Comparison of ENCODE assay signal across 1 cellular context in genomic region chr11:75768112-75768908, GRCh38.
TF ChIP-seq lines count a peak whose summit lies in the region.

Gene DGAT2 (plus strand): TSS chr11:75768778. CDS start chr11:75768992, 214 bp downstream.

TF ChIP-seq in GM12878, 131 proteins besides CTCF, POLR2A, EP300 and RAD21 (continued from another document and continues in another):
- no peak for TF ChIP-seq EGR1 (IDR thresholded peaks at IDR 0.05; ENCODE audit: borderline replicate concordance in 1 of 2, low read depth in 2 of 2, low read length in 2 of 2)
- peak; percentile 94 for TF ChIP-seq LARP7 (IDR thresholded peaks at IDR 0.05)
- TF ChIP-seq CBX5 (IDR thresholded peaks at IDR 0.05; ENCODE audit: low read depth): no peak
- no peak for TF ChIP-seq ESRRA (IDR thresholded peaks at IDR 0.05; ENCODE audit: low read length)
- TF ChIP-seq ZBED1 (IDR thresholded peaks at IDR 0.05; ENCODE audit: borderline replicate concordance): no peak
- no peak for TF ChIP-seq SMAD1 (IDR thresholded peaks at IDR 0.05; ENCODE audit: low read depth, partially characterized antibody)
- TF ChIP-seq SREBF2 (IDR thresholded peaks at IDR 0.05; ENCODE audit: low read length): no peak
- TF ChIP-seq WRNIP1 (IDR thresholded peaks at IDR 0.05; ENCODE audit: borderline replicate concordance, low read depth, low read length): no peak
- TF ChIP-seq, protein P1, sequence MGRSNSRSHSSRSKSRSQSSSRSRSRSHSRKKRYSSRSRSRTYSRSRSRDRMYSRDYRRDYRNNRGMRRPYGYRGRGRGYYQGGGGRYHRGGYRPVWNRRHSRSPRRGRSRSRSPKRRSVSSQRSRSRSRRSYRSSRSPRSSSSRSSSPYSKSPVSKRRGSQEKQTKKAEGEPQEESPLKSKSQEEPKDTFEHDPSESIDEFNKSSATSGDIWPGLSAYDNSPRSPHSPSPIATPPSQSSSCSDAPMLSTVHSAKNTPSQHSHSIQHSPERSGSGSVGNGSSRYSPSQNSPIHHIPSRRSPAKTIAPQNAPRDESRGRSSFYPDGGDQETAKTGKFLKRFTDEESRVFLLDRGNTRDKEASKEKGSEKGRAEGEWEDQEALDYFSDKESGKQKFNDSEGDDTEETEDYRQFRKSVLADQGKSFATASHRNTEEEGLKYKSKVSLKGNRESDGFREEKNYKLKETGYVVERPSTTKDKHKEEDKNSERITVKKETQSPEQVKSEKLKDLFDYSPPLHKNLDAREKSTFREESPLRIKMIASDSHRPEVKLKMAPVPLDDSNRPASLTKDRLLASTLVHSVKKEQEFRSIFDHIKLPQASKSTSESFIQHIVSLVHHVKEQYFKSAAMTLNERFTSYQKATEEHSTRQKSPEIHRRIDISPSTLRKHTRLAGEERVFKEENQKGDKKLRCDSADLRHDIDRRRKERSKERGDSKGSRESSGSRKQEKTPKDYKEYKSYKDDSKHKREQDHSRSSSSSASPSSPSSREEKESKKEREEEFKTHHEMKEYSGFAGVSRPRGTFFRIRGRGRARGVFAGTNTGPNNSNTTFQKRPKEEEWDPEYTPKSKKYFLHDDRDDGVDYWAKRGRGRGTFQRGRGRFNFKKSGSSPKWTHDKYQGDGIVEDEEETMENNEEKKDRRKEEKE (IDR thresholded peaks at IDR 0.05): peak; percentile 99
- TF ChIP-seq ZNF24 (IDR thresholded peaks at IDR 0.05): no peak
- peak; percentile 97 for TF ChIP-seq RELA (IDR thresholded peaks at IDR 0.05; ENCODE audit: borderline replicate concordance, partially characterized antibody)
- no peak for TF ChIP-seq SUPT20H (IDR thresholded peaks at IDR 0.05; ENCODE audit: borderline replicate concordance, control insufficient read depth, low read depth, low read length)
- TF ChIP-seq ZNF622 (IDR thresholded peaks at IDR 0.05): no peak
- TF ChIP-seq, protein P2, sequence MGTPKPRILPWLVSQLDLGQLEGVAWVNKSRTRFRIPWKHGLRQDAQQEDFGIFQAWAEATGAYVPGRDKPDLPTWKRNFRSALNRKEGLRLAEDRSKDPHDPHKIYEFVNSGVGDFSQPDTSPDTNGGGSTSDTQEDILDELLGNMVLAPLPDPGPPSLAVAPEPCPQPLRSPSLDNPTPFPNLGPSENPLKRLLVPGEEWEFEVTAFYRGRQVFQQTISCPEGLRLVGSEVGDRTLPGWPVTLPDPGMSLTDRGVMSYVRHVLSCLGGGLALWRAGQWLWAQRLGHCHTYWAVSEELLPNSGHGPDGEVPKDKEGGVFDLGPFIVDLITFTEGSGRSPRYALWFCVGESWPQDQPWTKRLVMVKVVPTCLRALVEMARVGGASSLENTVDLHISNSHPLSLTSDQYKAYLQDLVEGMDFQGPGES (IDR thresholded peaks at IDR 0.05): 0 out of 2 replicates have a peak, but pooled peaks have one; percentile 5
- no peak for TF ChIP-seq RBBP5 (conservative IDR thresholded peaks at IDR 0.05)
- TF ChIP-seq USF1 (IDR thresholded peaks at IDR 0.05; ENCODE audit: borderline replicate concordance, extremely low read length, insufficient read depth, low read depth, low read length): peak; percentile 51
- TF ChIP-seq RUNX3 (IDR thresholded peaks at IDR 0.05; ENCODE audit: low read length): peak; percentile 57; the same call in 1 of the 2 replicates
- TF ChIP-seq ZBTB40 (IDR thresholded peaks at IDR 0.05; ENCODE audit: borderline replicate concordance): no peak; the same call in 1 of the 2 replicates
- TF ChIP-seq RAD51 (IDR thresholded peaks at IDR 0.05): peak; percentile 62
- TF ChIP-seq, protein P3, sequence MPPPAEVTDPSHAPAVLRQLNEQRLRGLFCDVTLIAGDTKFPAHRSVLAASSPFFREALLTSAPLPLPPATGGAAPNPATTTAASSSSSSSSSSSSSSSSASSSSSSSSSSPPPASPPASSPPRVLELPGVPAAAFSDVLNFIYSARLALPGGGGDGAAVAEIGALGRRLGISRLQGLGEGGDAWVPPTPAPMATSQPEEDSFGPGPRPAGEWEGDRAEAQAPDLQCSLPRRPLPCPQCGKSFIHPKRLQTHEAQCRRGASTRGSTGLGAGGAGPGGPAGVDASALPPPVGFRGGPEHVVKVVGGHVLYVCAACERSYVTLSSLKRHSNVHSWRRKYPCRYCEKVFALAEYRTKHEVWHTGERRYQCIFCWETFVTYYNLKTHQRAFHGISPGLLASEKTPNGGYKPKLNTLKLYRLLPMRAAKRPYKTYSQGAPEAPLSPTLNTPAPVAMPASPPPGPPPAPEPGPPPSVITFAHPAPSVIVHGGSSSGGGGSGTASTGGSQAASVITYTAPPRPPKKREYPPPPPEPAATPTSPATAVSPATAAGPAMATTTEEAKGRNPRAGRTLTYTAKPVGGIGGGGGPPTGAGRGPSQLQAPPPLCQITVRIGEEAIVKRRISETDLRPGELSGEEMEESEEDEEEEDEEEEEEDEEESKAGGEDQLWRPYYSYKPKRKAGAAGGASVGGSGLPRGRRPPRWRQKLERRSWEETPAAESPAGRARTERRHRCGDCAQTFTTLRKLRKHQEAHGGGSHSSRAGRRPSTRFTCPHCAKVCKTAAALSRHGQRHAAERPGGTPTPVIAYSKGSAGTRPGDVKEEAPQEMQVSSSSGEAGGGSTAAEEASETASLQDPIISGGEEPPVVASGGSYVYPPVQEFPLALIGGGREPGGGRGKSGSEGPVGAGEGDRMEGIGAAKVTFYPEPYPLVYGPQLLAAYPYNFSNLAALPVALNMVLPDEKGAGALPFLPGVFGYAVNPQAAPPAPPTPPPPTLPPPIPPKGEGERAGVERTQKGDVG (CRISPR knock-in tag; IDR thresholded peaks at IDR 0.05): no peak
- no peak for TF ChIP-seq CEBPB (IDR thresholded peaks at IDR 0.05; ENCODE audit: borderline replicate concordance in 1 of 2, low read depth in 2 of 2, low read length in 2 of 2)
- no peak for TF ChIP-seq HDAC6 (IDR thresholded peaks at IDR 0.05; ENCODE audit: unreplicated experiment)
- TF ChIP-seq EED (IDR thresholded peaks at IDR 0.05; ENCODE audit: low read depth): no peak
- no peak for TF ChIP-seq IRF4 (IDR thresholded peaks at IDR 0.05; ENCODE audit: low read depth, low read length)
- TF ChIP-seq MYC (IDR thresholded peaks at IDR 0.05; ENCODE audit: insufficient read depth, insufficient read length, insufficient replicate concordance, low read length, severe bottlenecking): peak; percentile 68
- no peak for TF ChIP-seq ASH2L (IDR thresholded peaks at IDR 0.05; ENCODE audit: borderline replicate concordance, low read depth)
- TF ChIP-seq SRF (IDR thresholded peaks at IDR 0.05; ENCODE audit: low read depth in 2 of 2, low read length in 2 of 2): no peak
- no peak for TF ChIP-seq KAT2A (conservative IDR thresholded peaks at IDR 0.05; ENCODE audit: control insufficient read depth, low read depth, low read length)
- no peak for TF ChIP-seq YBX1 (IDR thresholded peaks at IDR 0.05)
- TF ChIP-seq FOS (IDR thresholded peaks at IDR 0.05; ENCODE audit: borderline replicate concordance, extremely low read depth, insufficient read length): no peak
- peak in 1 of 2 experiments; percentile 22; a peak in 1 of 4 replicates for TF ChIP-seq IKZF2 (IDR thresholded peaks at IDR 0.05)
- TF ChIP-seq, protein P4, sequence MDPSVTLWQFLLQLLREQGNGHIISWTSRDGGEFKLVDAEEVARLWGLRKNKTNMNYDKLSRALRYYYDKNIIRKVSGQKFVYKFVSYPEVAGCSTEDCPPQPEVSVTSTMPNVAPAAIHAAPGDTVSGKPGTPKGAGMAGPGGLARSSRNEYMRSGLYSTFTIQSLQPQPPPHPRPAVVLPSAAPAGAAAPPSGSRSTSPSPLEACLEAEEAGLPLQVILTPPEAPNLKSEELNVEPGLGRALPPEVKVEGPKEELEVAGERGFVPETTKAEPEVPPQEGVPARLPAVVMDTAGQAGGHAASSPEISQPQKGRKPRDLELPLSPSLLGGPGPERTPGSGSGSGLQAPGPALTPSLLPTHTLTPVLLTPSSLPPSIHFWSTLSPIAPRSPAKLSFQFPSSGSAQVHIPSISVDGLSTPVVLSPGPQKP (IDR thresholded peaks at IDR 0.05; ENCODE audit: low read depth, low read length): no peak
- TF ChIP-seq TCF12 (IDR thresholded peaks at IDR 0.05; ENCODE audit: low read depth, low read length): no peak
- no peak for TF ChIP-seq NR2C1 (IDR thresholded peaks at IDR 0.05)
- peak; percentile 8; the same call in 1 of the 2 replicates for TF ChIP-seq SMC3 (IDR thresholded peaks at IDR 0.05; ENCODE audit: borderline replicate concordance, low read length)
- TF ChIP-seq ZSCAN29 (IDR thresholded peaks at IDR 0.05): 0 out of 2 replicates have a peak, but pooled peaks have one; percentile 34
- TF ChIP-seq PML (IDR thresholded peaks at IDR 0.05; ENCODE audit: low read length): no peak
- TF ChIP-seq, protein P5, sequence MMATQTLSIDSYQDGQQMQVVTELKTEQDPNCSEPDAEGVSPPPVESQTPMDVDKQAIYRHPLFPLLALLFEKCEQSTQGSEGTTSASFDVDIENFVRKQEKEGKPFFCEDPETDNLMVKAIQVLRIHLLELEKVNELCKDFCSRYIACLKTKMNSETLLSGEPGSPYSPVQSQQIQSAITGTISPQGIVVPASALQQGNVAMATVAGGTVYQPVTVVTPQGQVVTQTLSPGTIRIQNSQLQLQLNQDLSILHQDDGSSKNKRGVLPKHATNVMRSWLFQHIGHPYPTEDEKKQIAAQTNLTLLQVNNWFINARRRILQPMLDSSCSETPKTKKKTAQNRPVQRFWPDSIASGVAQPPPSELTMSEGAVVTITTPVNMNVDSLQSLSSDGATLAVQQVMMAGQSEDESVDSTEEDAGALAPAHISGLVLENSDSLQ (IDR thresholded peaks at IDR 0.05): peak; percentile 19; the same call in 1 of the 2 replicates
- TF ChIP-seq, protein P6, sequence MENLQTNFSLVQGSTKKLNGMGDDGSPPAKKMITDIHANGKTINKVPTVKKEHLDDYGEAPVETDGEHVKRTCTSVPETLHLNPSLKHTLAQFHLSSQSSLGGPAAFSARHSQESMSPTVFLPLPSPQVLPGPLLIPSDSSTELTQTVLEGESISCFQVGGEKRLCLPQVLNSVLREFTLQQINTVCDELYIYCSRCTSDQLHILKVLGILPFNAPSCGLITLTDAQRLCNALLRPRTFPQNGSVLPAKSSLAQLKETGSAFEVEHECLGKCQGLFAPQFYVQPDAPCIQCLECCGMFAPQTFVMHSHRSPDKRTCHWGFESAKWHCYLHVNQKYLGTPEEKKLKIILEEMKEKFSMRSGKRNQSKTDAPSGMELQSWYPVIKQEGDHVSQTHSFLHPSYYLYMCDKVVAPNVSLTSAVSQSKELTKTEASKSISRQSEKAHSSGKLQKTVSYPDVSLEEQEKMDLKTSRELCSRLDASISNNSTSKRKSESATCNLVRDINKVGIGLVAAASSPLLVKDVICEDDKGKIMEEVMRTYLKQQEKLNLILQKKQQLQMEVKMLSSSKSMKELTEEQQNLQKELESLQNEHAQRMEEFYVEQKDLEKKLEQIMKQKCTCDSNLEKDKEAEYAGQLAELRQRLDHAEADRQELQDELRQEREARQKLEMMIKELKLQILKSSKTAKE (IDR thresholded peaks at IDR 0.05; ENCODE audit: low read depth, poor library complexity, severe bottlenecking): peak; percentile 73
- TF ChIP-seq TCF7 (IDR thresholded peaks at IDR 0.05; ENCODE audit: borderline replicate concordance): no peak
- TF ChIP-seq, protein P7, sequence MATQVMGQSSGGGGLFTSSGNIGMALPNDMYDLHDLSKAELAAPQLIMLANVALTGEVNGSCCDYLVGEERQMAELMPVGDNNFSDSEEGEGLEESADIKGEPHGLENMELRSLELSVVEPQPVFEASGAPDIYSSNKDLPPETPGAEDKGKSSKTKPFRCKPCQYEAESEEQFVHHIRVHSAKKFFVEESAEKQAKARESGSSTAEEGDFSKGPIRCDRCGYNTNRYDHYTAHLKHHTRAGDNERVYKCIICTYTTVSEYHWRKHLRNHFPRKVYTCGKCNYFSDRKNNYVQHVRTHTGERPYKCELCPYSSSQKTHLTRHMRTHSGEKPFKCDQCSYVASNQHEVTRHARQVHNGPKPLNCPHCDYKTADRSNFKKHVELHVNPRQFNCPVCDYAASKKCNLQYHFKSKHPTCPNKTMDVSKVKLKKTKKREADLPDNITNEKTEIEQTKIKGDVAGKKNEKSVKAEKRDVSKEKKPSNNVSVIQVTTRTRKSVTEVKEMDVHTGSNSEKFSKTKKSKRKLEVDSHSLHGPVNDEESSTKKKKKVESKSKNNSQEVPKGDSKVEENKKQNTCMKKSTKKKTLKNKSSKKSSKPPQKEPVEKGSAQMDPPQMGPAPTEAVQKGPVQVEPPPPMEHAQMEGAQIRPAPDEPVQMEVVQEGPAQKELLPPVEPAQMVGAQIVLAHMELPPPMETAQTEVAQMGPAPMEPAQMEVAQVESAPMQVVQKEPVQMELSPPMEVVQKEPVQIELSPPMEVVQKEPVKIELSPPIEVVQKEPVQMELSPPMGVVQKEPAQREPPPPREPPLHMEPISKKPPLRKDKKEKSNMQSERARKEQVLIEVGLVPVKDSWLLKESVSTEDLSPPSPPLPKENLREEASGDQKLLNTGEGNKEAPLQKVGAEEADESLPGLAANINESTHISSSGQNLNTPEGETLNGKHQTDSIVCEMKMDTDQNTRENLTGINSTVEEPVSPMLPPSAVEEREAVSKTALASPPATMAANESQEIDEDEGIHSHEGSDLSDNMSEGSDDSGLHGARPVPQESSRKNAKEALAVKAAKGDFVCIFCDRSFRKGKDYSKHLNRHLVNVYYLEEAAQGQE (IDR thresholded peaks at IDR 0.05; ENCODE audit: low read depth, low read length): no peak
- peak; percentile 82; the same call in 1 of the 2 replicates for TF ChIP-seq NBN (IDR thresholded peaks at IDR 0.05)
- TF ChIP-seq CHD1 (IDR thresholded peaks at IDR 0.05; ENCODE audit: low read depth, low read length): peak; percentile 98
